In the genomic region with DNA sequence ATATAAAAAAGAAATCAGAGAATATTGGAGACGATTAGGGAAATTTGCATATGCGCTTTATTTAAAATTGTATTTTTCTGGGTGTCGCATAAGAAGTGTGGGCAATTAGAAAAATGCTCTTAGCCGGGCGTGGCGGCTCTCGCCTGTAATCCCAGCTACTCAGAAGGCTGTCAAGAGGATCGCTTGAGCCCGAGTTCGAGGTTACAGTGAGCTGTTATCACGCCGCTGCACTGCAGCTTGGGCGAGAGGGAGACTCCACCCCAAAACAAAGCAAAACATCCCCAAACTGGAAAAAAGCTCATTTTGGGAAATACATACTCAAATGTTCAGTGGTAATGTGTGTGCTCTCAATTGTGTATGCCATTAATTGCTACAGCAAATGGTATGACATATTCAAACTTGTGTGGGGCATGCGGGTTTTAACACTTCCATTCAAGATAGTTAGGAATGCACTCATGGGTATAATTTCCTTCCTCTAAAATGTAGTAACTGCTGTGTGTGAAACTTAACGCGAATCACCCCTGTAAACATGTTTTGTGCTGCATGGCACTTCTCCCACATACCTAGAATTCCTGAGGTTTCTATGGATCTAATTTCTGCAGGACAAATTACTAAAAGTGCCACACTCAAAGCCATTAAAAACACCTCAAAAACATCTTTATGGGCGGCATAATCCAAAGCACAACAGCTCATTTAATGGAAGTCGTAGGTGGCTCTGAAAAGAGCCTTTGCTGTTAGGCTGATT, we compare ENCODE assay signal across 8 cellular contexts. TPM values are rescaled to one million over a fixed set of nuclear protein-coding genes. Genes with fewer than 3 reads are reported as not detected.
A peak's percentile ranks its signal among the peaks of the same experiment; 100 is the strongest.
DNase-seq lines count a peak whose midpoint lies in the region; ATAC-seq and TF ChIP-seq lines count a peak whose summit lies in the region.

No MANE protein-coding gene starts in this region.

- no peaks in the 10 kb centered on the region for H3K27me3 ChIP-seq in parathyroid adenoma (ENCODE audit: control insufficient read depth, insufficient read depth, low read length)

- H3K4me3 ChIP-seq in parathyroid adenoma (ENCODE audit: low read depth, low read length), result peak overlapping the region; percentile 69

- H3K79me2 ChIP-seq in parathyroid adenoma, result no peaks in the 10 kb centered on the region

- no peaks in the 10 kb centered on the region for H3K9me3 ChIP-seq in parathyroid adenoma (ENCODE audit: control insufficient read depth, low read length)

- DNase-seq in DMS79 (lab: John Stamatoyannopoulos, UW) (peak; percentile 14), DMS79 treated with DMSO at 0.1 percent for 48 hours (lab: John Stamatoyannopoulos, UW) (no peak), M059J (ENCODE audit: low read depth) (peak; percentile 88), germinal center (ENCODE audit: low spot score) (peak; percentile 30), activated gamma-delta T cell treated with Interleukin-2 at 50 U/mL for 16 hours (no peak)
- DNase-seq in activated T-cell treated with anti-CD3 and anti-CD28 coated beads, Interleukin-2, amount 50 U/mL, for 48 hours, result peak; percentile 56 to 62

- H3K9ac ChIP-seq in parathyroid adenoma, result no peak overlapping the region

- H3K4me1 ChIP-seq in parathyroid adenoma, result peaks cover 2% of the 10 kb centered on the region

- no peak for TF ChIP-seq CTCF in parathyroid adenoma (IDR thresholded peaks at IDR 0.05)

- no peaks in the 10 kb centered on the region for H3K36me3 ChIP-seq in parathyroid adenoma (ENCODE audit: control insufficient read depth, insufficient read depth, low read length)

- H3K4me2 ChIP-seq in parathyroid adenoma (ENCODE audit: low read length), result peak overlapping the region; percentile 89

- peak overlapping the region; percentile 84 for H3K27ac ChIP-seq in parathyroid adenoma

- H2AFZ ChIP-seq in parathyroid adenoma, result peak overlapping the region; percentile 53

- ATAC-seq in HG03442 (IDR thresholded peaks at IDR 0.05; ENCODE audit: unreplicated experiment), result no peak

RNA-seq across cellular contexts. Expression of a gene that starts 54.7 kb away (rescaled TPM):
- total RNA-seq in M059J (2014; rRNA removed; shearing (Covaris generic)), result 16.9 and 20.6 TPM in 2 replicates

Comparison
In these comparisons a context has a peak if more than half of its experiments do, and no peak if none do; other contexts are left out.
1. DNase-seq: peak in DMS79 (single experiment), M059J (single experiment), activated T-cell treated with anti-CD3 and anti-CD28 coated beads, Interleukin-2, amount 50 U/mL, for 48 hours (2 of 2) and germinal center (single experiment); none in DMS79 treated with DMSO at 0.1 percent for 48 hours (single experiment) and activated gamma-delta T cell treated with Interleukin-2 at 50 U/mL for 16 hours (single experiment).